In the genomic region with DNA sequence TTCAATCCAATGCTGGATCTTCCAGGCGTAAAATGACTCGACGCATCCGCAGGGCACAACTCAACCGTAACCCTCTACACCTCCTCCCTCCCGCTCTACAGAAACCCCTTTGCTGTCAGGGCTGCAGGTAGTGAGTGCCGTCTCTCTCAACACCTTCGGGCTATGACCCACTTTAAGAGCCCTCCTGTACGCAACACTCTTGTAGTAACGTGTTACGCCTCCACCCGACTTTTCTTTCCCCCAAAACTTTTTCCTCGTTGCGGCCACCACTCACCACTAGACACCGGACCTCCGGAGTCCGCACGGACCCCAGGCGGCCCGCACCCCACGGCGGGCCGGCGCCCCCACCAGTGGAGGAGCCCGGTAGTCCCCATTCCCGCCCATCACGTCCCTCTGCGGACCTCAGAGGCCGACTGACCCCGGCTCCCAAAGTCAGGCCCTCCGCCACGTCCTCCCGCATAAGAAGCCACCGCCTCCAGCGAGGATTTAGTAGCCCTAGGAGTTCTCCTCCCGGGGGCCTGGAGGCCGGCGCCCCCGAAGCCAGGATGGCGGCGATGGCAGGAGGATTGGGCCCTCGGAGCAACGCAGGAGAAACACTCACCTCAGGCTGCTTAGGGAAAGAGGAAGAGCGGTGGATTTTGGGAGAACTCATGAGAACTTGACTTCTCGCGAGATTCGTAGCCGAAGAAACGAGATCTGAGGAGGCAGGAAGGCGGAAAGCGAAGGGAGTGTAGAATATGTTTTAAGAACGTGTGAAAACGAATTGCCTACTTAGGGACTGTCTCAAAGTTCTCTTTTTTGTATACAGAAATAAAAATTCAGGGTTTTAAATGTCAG, we compare ENCODE assay signal across 8 cellular contexts. TPM values are rescaled to one million over a fixed set of nuclear protein-coding genes. Genes with fewer than 3 reads are reported as not detected.
A peak's percentile ranks its signal among the peaks of the same experiment; 100 is the strongest.
DNase-seq lines count a peak whose midpoint lies in the region; ATAC-seq, FAIRE-seq and TF ChIP-seq lines count a peak whose summit lies in the region.

RPL17 (minus strand) TSS at position 609 of the 837 bp plus-strand sequence.

- H3K9me3 ChIP-seq in body of pancreas = no peaks in the 10 kb centered on the region
- H3K9me3 ChIP-seq in sigmoid colon = no peaks in the 10 kb centered on the region

- TF ChIP-seq POLR2A in GM18505 (IDR thresholded peaks at IDR 0.05; ENCODE audit: borderline replicate concordance, extremely low read depth, insufficient read depth, insufficient read length) (peak; percentile 99), body of pancreas (IDR thresholded peaks at IDR 0.05) (peak; percentile 79 to 98 (median 97)), sigmoid colon (IDR thresholded peaks at IDR 0.05) (peak; percentile 94)

- DNase-seq in NCI-H2107 treated with DMSO at 0.1 percent for 48 hours (lab: John Stamatoyannopoulos, UW; ENCODE audit: unreplicated experiment) (peak; percentile 99), body of pancreas (peak; percentile 92 to 96 (median 94)), iPS DF 4.7 (ENCODE audit: extremely low read depth, low spot score) (peak; percentile 99), sigmoid colon (peak; percentile 97)

- intact Hi-C loops in body of pancreas (cut with DNase I) = no loop called here
- intact Hi-C loops in sigmoid colon (cut with DNase I) = loop anchor here (5.0 to 10.0 kb wide), 2 partner anchors 790 to 1383 kb away; partner anchors contain the start of genes MBD1 and ME2

- H3K27ac ChIP-seq in body of pancreas = peak within 1 kb of the TSS; percentile 76 to 94 (median 92)
- peak within 1 kb of the TSS; percentile 90 to 95 (median 92) for H3K27ac ChIP-seq in sigmoid colon

- H3K4me1 ChIP-seq in body of pancreas (peaks cover 37% of the 10 kb centered on the region), sigmoid colon (peaks cover 0 to 28% (median 21%) of the 10 kb centered on the region in 4 donors)

- FAIRE-seq in TTC549 (lab: Jason Lieb, UNC) = peak; percentile 94

- ATAC-seq in GM18505 (IDR thresholded peaks at IDR 0.05; ENCODE audit: unreplicated experiment) (peak; percentile 64), HG03039 (IDR thresholded peaks at IDR 0.05; ENCODE audit: unreplicated experiment) (peak; percentile 64), body of pancreas (peak; percentile 97), HG03045 (IDR thresholded peaks at IDR 0.05; ENCODE audit: unreplicated experiment) (no peak)

- peak in 1 of 4 donors; percentile 17 for TF ChIP-seq EP300 in sigmoid colon (IDR thresholded peaks at IDR 0.05)

- H3K36me3 ChIP-seq in body of pancreas (replicated peaks in 1 of 2; ENCODE audit: insufficient read depth in 1 of 2, low read depth in 2 of 2) (peaks cover 3 to 6% of the 10 kb centered on the region in 2 donors), sigmoid colon (peaks cover 19 to 35% (median 20%) of the 10 kb centered on the region in 4 donors)

- TF ChIP-seq CTCF in body of pancreas (IDR thresholded peaks at IDR 0.05) (peak in 2 of 7 experiments; percentile 5 to 14), sigmoid colon (IDR thresholded peaks at IDR 0.05) (no peak)

- 0 to 1% methylated on average over 49 to 53 of the region's 53 CpGs for WGBS in body of pancreas, 2 donors
- 1% methylated on average over 53 of the region's 53 CpGs for WGBS in sigmoid colon, 2 donors

- H3K27me3 ChIP-seq in body of pancreas (no peaks in the 10 kb centered on the region), sigmoid colon (no peaks in the 10 kb centered on the region)

- peak within 1 kb of the TSS; percentile 72 to 81 for H3K4me3 ChIP-seq in body of pancreas
- H3K4me3 ChIP-seq in sigmoid colon = peak within 1 kb of the TSS; percentile 61 to 88 (median 73)

RNA-seq across cellular contexts. Expression of gene RPL17, which starts in this region (rescaled TPM):
- total RNA-seq in body of pancreas (1,000 to 10,000 TPM; 1,760 to 2,564 TPM), sigmoid colon (1,000 to 10,000 TPM; 2,588 to 3,861 (median 3,027) TPM)
- polyA plus RNA-seq in sigmoid colon = 1,000 to 10,000 TPM; 2,394 to 4,238 (median 2,434) TPM
